ENCODE assay signal across 14 cellular contexts in genomic region chr2:238868067-238868524, GRCh38. TPM values are rescaled to one million over a fixed set of nuclear protein-coding genes. Genes with fewer than 3 reads are reported as not detected.
A peak's percentile ranks its signal among the peaks of the same experiment; 100 is the strongest.
DNase-seq lines count a peak whose midpoint lies in the region; ATAC-seq, FAIRE-seq and TF ChIP-seq lines count a peak whose summit lies in the region.
"Had no signal": no experiment of that assay in that cellular context is flagged by ENCODE, and none has a peak within 500 bp of the region (broad histone marks: within the 10 kb centered on the region; RNA-seq: fewer than 3 reads in every experiment).

No MANE protein-coding gene starts in this region.

- no peak overlapping the region for H3K9ac ChIP-seq in kidney (ENCODE audit: low read length in 2 of 2)

- FAIRE-seq in kidney (lab: Jason Lieb, UNC) (no peak), GM12892 (lab: Jason Lieb, UNC) (no peak)

- H3K9me3 ChIP-seq in AG04450 (ENCODE audit: control insufficient read depth, insufficient read depth, low read length) (peaks cover 2% of the 10 kb centered on the region; the same call in 1 of the 2 replicates), prostate gland (no peaks in the 10 kb centered on the region), mucosa of descending colon (no peaks in the 10 kb centered on the region), kidney (ENCODE audit: control insufficient read depth in 1 of 2, low read length in 2 of 2) (no peaks in the 10 kb centered on the region)

- ATAC-seq in mucosa of descending colon (no peak), HG03108 (IDR thresholded peaks at IDR 0.05; ENCODE audit: unreplicated experiment) (no peak)
- ATAC-seq: naive thymus-derived CD8-positive, alpha-beta T cell; stimulated activated naive CD8-positive, alpha-beta T cell treated with anti-CD3 and anti-CD28 coated beads, Interleukin-15, amount 100 ng/mL, for 72 hours had no signal

- H3K36me3 ChIP-seq in prostate gland, result no peaks in the 10 kb centered on the region
- H3K36me3 ChIP-seq in mucosa of descending colon (ENCODE audit: low read depth), result no peaks in the 10 kb centered on the region
- H3K36me3 ChIP-seq in kidney (ENCODE audit: control insufficient read depth in 1 of 2, insufficient read depth in 2 of 2, low read length in 2 of 2), result no peaks in the 10 kb centered on the region
- H3K36me3 ChIP-seq: brain microvascular endothelial cell had no signal

- no peaks in the 10 kb centered on the region for H3K27me3 ChIP-seq in AG04450 (ENCODE audit: control insufficient read depth, insufficient read depth, low read length)
- H3K27me3 ChIP-seq in prostate gland (replicated peaks; ENCODE audit: insufficient read depth), result no peaks in the 10 kb centered on the region
- H3K27me3 ChIP-seq: brain microvascular endothelial cell had no signal

- intact Hi-C loops in prostate gland (cut with DNase I), result no loop called here
- intact Hi-C loops in mucosa of descending colon (cut with DNase I, micrococcal nuclease), result no loop called here
- intact Hi-C loops in kidney (cut with DNase I), result no loop called here

- WGBS in prostate gland, result 76% methylated on average over 10 of the region's 10 CpGs

- DNase-seq in AG04450 (ENCODE audit: low read depth, low spot score) (no peak), M059J (ENCODE audit: low read depth) (peak; percentile 52), fibroblast of mammary gland (ENCODE audit: low read depth) (peak; percentile 82), prostate gland (ENCODE audit: low spot score) (no peak), mucosa of descending colon (no peak), kidney (no peak), GM12892 (ENCODE audit: insufficient read length) (no peak)
- DNase-seq: activated gamma-delta T cell treated with Interleukin-2 at 50 U/mL for 16 hours; brain microvascular endothelial cell; stimulated activated naive CD8-positive, alpha-beta T cell treated with anti-CD3 and anti-CD28 coated beads, Interleukin-15, amount 100 ng/mL, for 72 hours had no signal

- TF ChIP-seq CTCF in AG04450 (IDR thresholded peaks at IDR 0.05; ENCODE audit: low read depth, low read length) (no peak), fibroblast of mammary gland (conservative IDR thresholded peaks at IDR 0.05; ENCODE audit: control insufficient read depth, insufficient read depth, low read depth, low read length) (no peak), prostate gland (IDR thresholded peaks at IDR 0.05) (no peak), mucosa of descending colon (IDR thresholded peaks at IDR 0.05) (no peak), kidney (IDR thresholded peaks at IDR 0.05; ENCODE audit: borderline replicate concordance, extremely low read depth, insufficient read depth) (no peak)

- CTCF ChIA-PET in AG04450 (lab: Charles Lee), result no interaction called here

- H3K27ac ChIP-seq in AG04450 (ENCODE audit: low read depth, low read length), result peak overlapping the region; percentile 52
- H3K27ac ChIP-seq in prostate gland, result peak overlapping the region; percentile 60 to 76
- H3K27ac ChIP-seq in kidney (ENCODE audit: low read depth in 2 of 2, low read length in 2 of 2), result no peak overlapping the region
- H3K27ac ChIP-seq: brain microvascular endothelial cell had no signal

- H3K4me1 ChIP-seq in prostate gland (replicated peaks) (peaks cover 13% of the 10 kb centered on the region), mucosa of descending colon (ENCODE audit: low read depth) (peaks cover 7% of the 10 kb centered on the region), kidney (ENCODE audit: control insufficient read depth in 1 of 2, insufficient read depth in 1 of 2, low read depth in 1 of 2, low read length in 2 of 2) (peaks cover 0 to 6% of the 10 kb centered on the region in 2 donors)

- TF ChIP-seq POLR2A in prostate gland (IDR thresholded peaks at IDR 0.05), result no peak
- no peak for TF ChIP-seq POLR2A in GM12892 (IDR thresholded peaks at IDR 0.05; ENCODE audit: low read depth, low read length)

- no peak overlapping the region for H3K4me3 ChIP-seq in AG04450 (ENCODE audit: low read depth, low read length)
- H3K4me3 ChIP-seq in fibroblast of mammary gland (ENCODE audit: control insufficient read depth, low read depth, low read length), result no peak overlapping the region
- H3K4me3 ChIP-seq in prostate gland, result no peak overlapping the region
- H3K4me3 ChIP-seq in mucosa of descending colon, result no peak overlapping the region
- no peak overlapping the region for H3K4me3 ChIP-seq in kidney (ENCODE audit: low read length in 2 of 2)
- H3K4me3 ChIP-seq: skin epidermis had no signal

- POLR2A ChIA-PET in AG04450 (lab: Yijun Ruan, JAX), result no interaction called here

RNA-seq across cellular contexts. Expression of gene TWIST2, which starts 20.2 kb away (rescaled TPM):
- polyA plus RNA-seq in AG04450 (2011; rRNA removed), result 15.6 and 15.7 TPM in 2 replicates
- 10.5 and 11.2 TPM in 2 replicates for polyA minus RNA-seq in AG04450 (2011; rRNA and poly(A)+ RNA removed)
- total RNA-seq in M059J (2014; rRNA removed; shearing (Covaris generic)), result 21.0 and 24.7 TPM in 2 replicates
- total RNA-seq in prostate gland, result 10 to 100 TPM; 23.5 to 52.9 TPM
- 10 to 100 TPM in 1 of 3 donors, 1 to 10 TPM in 2; 1.1 to 13.4 (median 3.1) TPM for total RNA-seq in mucosa of descending colon
- 1.4 TPM for total RNA-seq in kidney
- 0.56 TPM for polyA plus RNA-seq in kidney (ENCODE audit: insufficient read depth, low read depth, low replicate concordance)
- polyA plus RNA-seq in GM12892 (2012; ENCODE audit: missing spikeins), result not detected
- total RNA-seq: left lobe of liver; naive thymus-derived CD8-positive, alpha-beta T cell had no signal
- polyA plus RNA-seq: naive thymus-derived CD8-positive, alpha-beta T cell had no signal

Comparison
In these comparisons a context has a peak if more than half of its experiments do, and no peak if none do; other contexts are left out.
1. DNase-seq: peak in M059J (single experiment) and fibroblast of mammary gland (single experiment); none in AG04450 (single experiment), prostate gland (single experiment), mucosa of descending colon (0 of 3), kidney (single experiment) and GM12892 (single experiment).
2. H3K27ac ChIP-seq: peak in AG04450 (single experiment) and prostate gland (2 of 2); none in kidney (0 of 2).